In the genomic region with DNA sequence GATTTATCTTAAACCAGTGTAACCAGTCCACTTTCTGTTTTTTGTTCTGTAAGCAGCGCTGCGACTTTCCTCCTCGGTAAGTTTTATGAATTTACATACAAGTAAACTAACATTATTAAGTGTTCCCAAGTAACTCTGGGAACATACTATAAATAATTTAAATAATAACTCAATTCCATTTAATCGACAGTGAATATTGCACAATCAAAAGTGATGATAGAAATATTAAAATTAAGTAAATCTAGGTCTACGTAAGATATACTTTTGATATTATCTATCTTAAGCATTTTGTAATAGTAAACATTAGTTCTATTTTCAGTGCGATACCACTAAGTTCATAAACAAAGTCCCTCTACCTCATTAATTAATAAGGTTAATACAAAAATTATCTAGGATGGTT, we compare ENCODE assay signal across 12 cellular contexts. TPM values are rescaled to one million over a fixed set of nuclear protein-coding genes. Genes with fewer than 3 reads are reported as not detected.
"Had no signal": no experiment of that assay in that cellular context is flagged by ENCODE, and none has a peak within 500 bp of the region (broad histone marks: within the 10 kb centered on the region; RNA-seq: fewer than 3 reads in every experiment).

No MANE protein-coding gene starts in this region.

- H3K4me1 ChIP-seq: SJSA1 had no signal

- DNase-seq: activated CD4-positive, alpha-beta memory T cell treated with anti-CD3 and anti-CD28 coated beads for 36 hours; activated gamma-delta T cell; activated naive CD8-positive, alpha-beta T cell treated with anti-CD3 and anti-CD28 coated beads for 36 hours; activated T-cell treated with anti-CD3 and anti-CD28 coated beads, Interleukin-2, amount 50 U/mL, for 48 hours; aorta; erythroblast; left lung; right lobe of liver; stimulated activated CD4-positive, alpha-beta T cell treated with anti-CD3 and anti-CD28 coated beads, Interleukin-2, amount 100 ng/mL, for 48 hours; stimulated activated naive CD8-positive, alpha-beta T cell treated with anti-CD3 and anti-CD28 coated beads, Interleukin-15, Interleukin-2, amounts not matched to agents 100 U/mL and 50 U/mL, for 24 hours had no signal

- H3K9me3 Mint-ChIP-seq: activated CD4-positive, alpha-beta memory T cell treated with anti-CD3 and anti-CD28 coated beads for 36 hours; activated naive CD8-positive, alpha-beta T cell treated with anti-CD3 and anti-CD28 coated beads for 36 hours had no signal

- H3K9me3 ChIP-seq: left lung, right lobe of liver, SJSA1, thoracic aorta had no signal

- ATAC-seq: left lung; right lobe of liver; stimulated activated naive CD8-positive, alpha-beta T cell treated with anti-CD3 and anti-CD28 coated beads, Interleukin-15, Interleukin-2, amounts not matched to agents 100 U/mL and 50 U/mL, for 24 hours had no signal

- H3K27ac ChIP-seq: left lung, right lobe of liver, SJSA1, thoracic aorta had no signal

- H3K4me3 ChIP-seq: left lung, right lobe of liver, SJSA1, thoracic aorta had no signal

- H3K36me3 Mint-ChIP-seq: activated CD4-positive, alpha-beta memory T cell treated with anti-CD3 and anti-CD28 coated beads for 36 hours; activated naive CD8-positive, alpha-beta T cell treated with anti-CD3 and anti-CD28 coated beads for 36 hours had no signal

- H3K4me3 Mint-ChIP-seq: activated CD4-positive, alpha-beta memory T cell treated with anti-CD3 and anti-CD28 coated beads for 36 hours; activated naive CD8-positive, alpha-beta T cell treated with anti-CD3 and anti-CD28 coated beads for 36 hours had no signal

- H3K27ac Mint-ChIP-seq: activated CD4-positive, alpha-beta memory T cell treated with anti-CD3 and anti-CD28 coated beads for 36 hours; activated naive CD8-positive, alpha-beta T cell treated with anti-CD3 and anti-CD28 coated beads for 36 hours had no signal

- H3K36me3 ChIP-seq: left lung, SJSA1, thoracic aorta had no signal

- H3K27me3 ChIP-seq: right lobe of liver, SJSA1 had no signal

RNA-seq across cellular contexts. Expression of a gene that starts 7.8 kb away (rescaled TPM):
- total RNA-seq: activated CD4-positive, alpha-beta memory T cell treated with anti-CD3 and anti-CD28 coated beads for 36 hours; activated naive CD8-positive, alpha-beta T cell treated with anti-CD3 and anti-CD28 coated beads for 36 hours had no signal
